Comparison of ENCODE assay signal across 12 cellular contexts in the genomic region with DNA sequence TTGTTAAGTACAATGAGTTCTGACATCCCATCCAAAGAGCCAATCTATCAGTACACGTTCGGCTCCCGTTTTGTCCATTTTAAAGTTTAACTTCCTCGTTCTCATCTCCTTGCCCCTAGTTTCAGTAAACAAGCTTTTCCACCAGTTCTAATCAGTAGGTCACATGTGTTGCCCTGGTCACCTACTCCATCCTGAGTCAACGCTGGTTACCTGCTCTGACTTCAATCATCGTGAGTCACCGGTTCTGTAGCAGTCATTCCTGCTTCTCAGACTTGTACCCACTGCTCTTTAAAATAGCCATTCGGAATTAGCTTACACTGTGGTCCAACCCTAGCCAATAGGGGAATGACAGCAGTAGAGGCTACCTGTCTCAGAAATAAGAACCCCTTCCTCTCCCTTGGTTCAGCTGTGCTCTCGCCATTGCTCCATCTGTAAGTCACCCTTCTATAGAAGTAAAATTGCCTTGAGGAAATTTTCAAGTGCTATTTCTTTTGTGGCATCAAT.
DNase-seq lines count a peak whose midpoint lies in the region; ATAC-seq and TF ChIP-seq lines count a peak whose summit lies in the region.
"Had no signal": no experiment of that assay in that cellular context is flagged by ENCODE, and none has a peak within 500 bp of the region (broad histone marks: within the 10 kb centered on the region; RNA-seq: fewer than 3 reads in every experiment).

No MANE protein-coding gene starts in this region.

- H3K4me3 Mint-ChIP-seq in progenitor cell of endocrine pancreas (ENCODE audit: low read depth): no peak overlapping the region
- H3K4me3 Mint-ChIP-seq: dendritic cell treated with granulocyte-macrophage colony-stimulating factor and Interleukin-4, amounts not matched to agents 40 ng/mL and 50 ng/mL, for 4 days; T-helper 1 cell treated with Interleukin-12 subunit alpha and Interleukin-12 subunit beta and Interleukin-4 antibody, amounts not matched to agents 30 μg/mL and 1 μg/mL, for 36 hours had no signal

- 70 to 72% methylated on average over 8 to 9 of the region's 9 CpGs for WGBS in transverse colon (ENCODE audit: low coverage in 1 of 2), 2 donors

- no peak for TF ChIP-seq EP300 in transverse colon (IDR thresholded peaks at IDR 0.05; ENCODE audit: low read depth)

- no peaks in the 10 kb centered on the region for H3K27me3 Mint-ChIP-seq in progenitor cell of endocrine pancreas

- H3K4me3 ChIP-seq in transverse colon: no peak overlapping the region
- no peak overlapping the region for H3K4me3 ChIP-seq in upper lobe of right lung
- H3K4me3 ChIP-seq: lower lobe of right lung had no signal

- ATAC-seq in upper lobe of right lung: no peak
- ATAC-seq: lower lobe of right lung had no signal

- no peak for TF ChIP-seq POLR2A in transverse colon (IDR thresholded peaks at IDR 0.05)

- intact Hi-C loops in transverse colon (cut with DNase I; ENCODE audit: low total_unique reads) (no loop called here), upper lobe of right lung (cut with DNase I) (no loop called here)

- TF ChIP-seq CTCF in transverse colon (IDR thresholded peaks at IDR 0.05): no peak
- TF ChIP-seq CTCF in progenitor cell of endocrine pancreas (IDR thresholded peaks at IDR 0.05; ENCODE audit: unreplicated experiment): no peak
- no peak for TF ChIP-seq CTCF in upper lobe of right lung (IDR thresholded peaks at IDR 0.05)

- H3K9me3 ChIP-seq in transverse colon (no peaks in the 10 kb centered on the region), upper lobe of right lung (no peaks in the 10 kb centered on the region)
- H3K9me3 ChIP-seq: BE2C, lower lobe of right lung had no signal

- H3K27me3 ChIP-seq in transverse colon (no peaks in the 10 kb centered on the region), upper lobe of right lung (no peaks in the 10 kb centered on the region)
- H3K27me3 ChIP-seq: BE2C had no signal

- no peaks in the 10 kb centered on the region for H3K36me3 ChIP-seq in transverse colon
- H3K36me3 ChIP-seq in upper lobe of right lung: no peaks in the 10 kb centered on the region
- H3K36me3 ChIP-seq: BE2C, lower lobe of right lung had no signal

- no peaks in the 10 kb centered on the region for H3K36me3 Mint-ChIP-seq in progenitor cell of endocrine pancreas (ENCODE audit: insufficient read depth)

- peaks cover 8% of the 10 kb centered on the region for H3K9me3 Mint-ChIP-seq in progenitor cell of endocrine pancreas (ENCODE audit: low read depth)
- H3K9me3 Mint-ChIP-seq: dendritic cell treated with granulocyte-macrophage colony-stimulating factor and Interleukin-4, amounts not matched to agents 40 ng/mL and 50 ng/mL, for 4 days had no signal

- H3K4me1 ChIP-seq in transverse colon (no peaks in the 10 kb centered on the region), upper lobe of right lung (no peaks in the 10 kb centered on the region)
- H3K4me1 ChIP-seq: BE2C, lower lobe of right lung had no signal

- H3K27ac ChIP-seq in transverse colon (no peak overlapping the region), upper lobe of right lung (no peak overlapping the region)
- H3K27ac ChIP-seq: lower lobe of right lung had no signal

- peaks cover 21% of the 10 kb centered on the region for H3K4me1 Mint-ChIP-seq in progenitor cell of endocrine pancreas (ENCODE audit: low read depth)

- H3K27ac Mint-ChIP-seq in progenitor cell of endocrine pancreas: no peak overlapping the region
- H3K27ac Mint-ChIP-seq: dendritic cell treated with granulocyte-macrophage colony-stimulating factor and Interleukin-4, amounts not matched to agents 40 ng/mL and 50 ng/mL, for 4 days; T-helper 1 cell treated with Interleukin-12 subunit alpha and Interleukin-12 subunit beta and Interleukin-4 antibody, amounts not matched to agents 30 μg/mL and 1 μg/mL, for 36 hours had no signal

- in situ Hi-C loops in transverse colon (cut with MboI; ENCODE audit: low pct_ligation_motif_present in 1 of 4, low pct_unique_long_range_greater_than_20kb in 1 of 4, low sequenced_read_pairs in 3 of 4): no loop called here

- DNase-seq in stimulated activated CD4-positive, alpha-beta T cell treated with anti-CD3 and anti-CD28 coated beads, Interleukin-1b, Interleukin-23, amount 100 ng/mL, for 48 hours: peak; percentile 33
- DNase-seq in stimulated activated CD4-positive, alpha-beta T cell treated with anti-CD3 and anti-CD28 coated beads, Interleukin-2, amount 100 ng/mL, for 48 hours: no peak
- DNase-seq in SW480 (ENCODE audit: low spot score): peak; percentile 96
- peak; percentile 5 for DNase-seq in inferior parietal cortex (ENCODE audit: extremely low spot score)
- DNase-seq in transverse colon: peak; percentile 12
- DNase-seq in NCI-H187 treated with DMSO at 0.1 percent for 48 hours (lab: John Stamatoyannopoulos, UW): no peak
- DNase-seq in progenitor cell of endocrine pancreas (ENCODE audit: low spot score, unreplicated experiment): no peak
- DNase-seq in upper lobe of right lung: no peak
- DNase-seq: BE2C, lower lobe of right lung had no signal

Comparison
In these comparisons a context has a peak if more than half of its experiments do, and no peak if none do; other contexts are left out.
1. DNase-seq: peak in stimulated activated CD4-positive, alpha-beta T cell treated with anti-CD3 and anti-CD28 coated beads, Interleukin-1b, Interleukin-23, amount 100 ng/mL, for 48 hours (single experiment), SW480 (single experiment), inferior parietal cortex (single experiment) and transverse colon (single experiment); none in stimulated activated CD4-positive, alpha-beta T cell treated with anti-CD3 and anti-CD28 coated beads, Interleukin-2, amount 100 ng/mL, for 48 hours (0 of 2), NCI-H187 treated with DMSO at 0.1 percent for 48 hours (single experiment), progenitor cell of endocrine pancreas (single experiment) and upper lobe of right lung (single experiment).